In the genomic region with DNA sequence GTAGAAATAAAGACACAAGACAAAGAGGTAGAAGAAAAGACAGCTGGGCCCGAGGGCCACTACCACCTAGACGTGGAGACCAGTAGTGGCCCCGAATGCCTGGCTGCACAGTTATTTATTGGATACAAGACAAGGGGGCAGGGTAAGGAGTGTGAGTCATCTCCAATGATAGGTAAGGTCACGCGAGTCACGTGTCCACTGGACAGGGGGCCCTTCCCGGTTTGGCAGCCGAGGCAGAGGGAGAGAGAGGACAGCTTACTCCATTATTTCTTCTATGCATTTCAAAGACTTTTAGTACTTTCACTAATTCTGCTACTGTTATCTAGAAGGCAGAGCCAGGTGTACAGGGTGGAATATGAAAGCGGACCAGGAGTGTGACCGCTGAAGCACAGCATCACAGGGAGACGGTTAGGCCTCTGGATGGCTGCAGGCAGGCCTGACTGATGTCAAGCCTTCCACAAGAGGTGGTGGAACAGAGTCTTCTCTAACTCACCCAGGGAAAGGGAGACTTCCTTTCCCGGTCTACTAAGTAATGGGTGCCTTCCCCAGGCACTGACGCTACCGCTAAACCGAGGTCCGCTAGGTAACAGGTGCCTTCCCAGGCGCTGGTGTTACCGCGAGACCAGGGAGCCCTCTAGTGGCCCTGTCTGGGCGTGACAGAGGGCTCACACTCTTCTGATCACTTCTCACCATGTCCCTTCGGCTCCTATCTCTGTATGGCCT, we compare ENCODE assay signal across 7 cellular contexts. TPM values are rescaled to one million over a fixed set of nuclear protein-coding genes. Genes with fewer than 3 reads are reported as not detected.
DNase-seq lines count a peak whose midpoint lies in the region; ATAC-seq, FAIRE-seq and TF ChIP-seq lines count a peak whose summit lies in the region.

No MANE protein-coding gene starts in this region.

- ATAC-seq in HG02798 (IDR thresholded peaks at IDR 0.05; ENCODE audit: poor library complexity, unreplicated experiment), result peak; percentile 60

- CTCF ChIA-PET in activated CD4-positive, alpha-beta memory T cell treated with anti-CD3 and anti-CD28 coated beads for 36 hours (lab: Charles Lee), result interaction anchor here (0.9 to 4.1 kb wide), 8 partner anchors 21 to 87 kb away, joined by 3 to 26 read pairs (median 4); partner anchors contain the start of gene TMEM128

- H3K36me3 Mint-ChIP-seq in activated CD4-positive, alpha-beta memory T cell treated with anti-CD3 and anti-CD28 coated beads for 36 hours, result no peaks in the 10 kb centered on the region

- POLR2A ChIA-PET in activated CD4-positive, alpha-beta memory T cell treated with anti-CD3 and anti-CD28 coated beads for 36 hours (lab: Charles Lee), result no interaction called here

- peaks cover 4% of the 10 kb centered on the region for H3K4me1 Mint-ChIP-seq in activated CD4-positive, alpha-beta memory T cell treated with anti-CD3 and anti-CD28 coated beads for 36 hours (ENCODE audit: low read depth)

- intact Hi-C loops in activated CD4-positive, alpha-beta memory T cell treated with anti-CD3 and anti-CD28 coated beads for 36 hours (cut with micrococcal nuclease), result loop anchor here (1.0 kb wide), 3 partner anchors 75 to 87 kb away; partner anchors contain the start of gene TMEM128

- DNase-seq in GM12892 (ENCODE audit: insufficient read length) (peak; percentile 48), NCI-H2227 (lab: John Stamatoyannopoulos, UW; ENCODE audit: unreplicated experiment) (peak; percentile 47), ecto neural progenitor cell (ENCODE audit: low spot score) (peak; percentile 78), middle frontal gyrus (ENCODE audit: extremely low spot score, low spot score) (peak; percentile 4)
- DNase-seq in activated CD4-positive, alpha-beta memory T cell treated with anti-CD3 and anti-CD28 coated beads for 36 hours, result peak; percentile 84
- peak; percentile 48 to 59 for DNase-seq in stimulated activated CD8-positive, alpha-beta memory T cell treated with anti-CD3 and anti-CD28 coated beads, Interleukin-7, amount 100 ng/mL, for 1 hour (ENCODE audit: low read depth in 2 of 2)

- peak; percentile 9 for FAIRE-seq in GM12892 (lab: Jason Lieb, UNC)

- H3K27me3 Mint-ChIP-seq in activated CD4-positive, alpha-beta memory T cell treated with anti-CD3 and anti-CD28 coated beads for 36 hours, result no peaks in the 10 kb centered on the region

- no peaks in the 10 kb centered on the region for H3K9me3 Mint-ChIP-seq in activated CD4-positive, alpha-beta memory T cell treated with anti-CD3 and anti-CD28 coated beads for 36 hours

- no peak for TF ChIP-seq POLR2A in GM12892 (IDR thresholded peaks at IDR 0.05; ENCODE audit: low read depth, low read length)

- H3K4me3 Mint-ChIP-seq in activated CD4-positive, alpha-beta memory T cell treated with anti-CD3 and anti-CD28 coated beads for 36 hours, result no peak overlapping the region

- no peak overlapping the region for H3K27ac Mint-ChIP-seq in activated CD4-positive, alpha-beta memory T cell treated with anti-CD3 and anti-CD28 coated beads for 36 hours

RNA-seq across cellular contexts. Expression of gene ZBTB49, which starts 44.9 kb away (rescaled TPM):
- 2.2 TPM for polyA plus RNA-seq in GM12892 (2012; ENCODE audit: missing spikeins)
- total RNA-seq in activated CD4-positive, alpha-beta memory T cell treated with anti-CD3 and anti-CD28 coated beads for 36 hours, result 1 to 10 TPM; 4.3 to 4.6 TPM

RNA-seq across cellular contexts. Expression of gene LYAR, which starts 45.0 kb away (rescaled TPM):
- polyA plus RNA-seq in GM12892 (2012; ENCODE audit: missing spikeins), result 45.0 TPM
- 10 to 100 TPM; 49.7 to 54.0 TPM for total RNA-seq in activated CD4-positive, alpha-beta memory T cell treated with anti-CD3 and anti-CD28 coated beads for 36 hours

RNA-seq across cellular contexts. Expression of gene NSG1, which starts 51.9 kb away (rescaled TPM):
- polyA plus RNA-seq in GM12892 (2012; ENCODE audit: missing spikeins), result 0.40 TPM
- total RNA-seq in activated CD4-positive, alpha-beta memory T cell treated with anti-CD3 and anti-CD28 coated beads for 36 hours, result 10 to 100 TPM in 1 of 2 experiments, 1 to 10 TPM in 1; 9.1 to 11.4 TPM

Comparison
In these comparisons a context has a peak if more than half of its experiments do, and no peak if none do; other contexts are left out.
1. Peak in every context shown above with its lines: DNase-seq and ATAC-seq.
2. DNase-seq: peak in every context shown above with its lines; median percentile 84 in activated CD4-positive, alpha-beta memory T cell treated with anti-CD3 and anti-CD28 coated beads for 36 hours; 78 in ecto neural progenitor cell; 54 in stimulated activated CD8-positive, alpha-beta memory T cell treated with anti-CD3 and anti-CD28 coated beads, Interleukin-7, amount 100 ng/mL, for 1 hour; 48 in GM12892; 47 in NCI-H2227; 4 in middle frontal gyrus.